Comparison of ENCODE assay signal across 9 cellular contexts in genomic region chr18:74652392-74652988, GRCh38. TPM values are rescaled to one million over a fixed set of nuclear protein-coding genes. Genes with fewer than 3 reads are reported as not detected.
DNase-seq lines count a peak whose midpoint lies in the region; ATAC-seq, FAIRE-seq and TF ChIP-seq lines count a peak whose summit lies in the region.
"Had no signal": no experiment of that assay in that cellular context is flagged by ENCODE, and none has a peak within 500 bp of the region (broad histone marks: within the 10 kb centered on the region; RNA-seq: fewer than 3 reads in every experiment).

No MANE protein-coding gene starts in this region.

- no peak for FAIRE-seq in GM12891 (lab: Jason Lieb, UNC)

- ATAC-seq in HG03175 (IDR thresholded peaks at IDR 0.05; ENCODE audit: unreplicated experiment): peak; percentile 67

- TF ChIP-seq POLR2A in GM12891 (IDR thresholded peaks at IDR 0.05; ENCODE audit: low read depth, low read length): no peak

- peaks cover 22% of the 10 kb centered on the region for H3K4me1 Mint-ChIP-seq in mesothelial cell of epicardium

- TF ChIP-seq CTCF in mesothelial cell of epicardium (IDR thresholded peaks at IDR 0.05; ENCODE audit: unreplicated experiment): peak; percentile 72

- no peaks in the 10 kb centered on the region for H3K9me3 Mint-ChIP-seq in mesothelial cell of epicardium
- H3K9me3 Mint-ChIP-seq: CD8-positive, alpha-beta memory T cell had no signal

- H3K36me3 Mint-ChIP-seq in mesothelial cell of epicardium: peaks cover 8% of the 10 kb centered on the region

- H3K27ac Mint-ChIP-seq in mesothelial cell of epicardium: peak overlapping the region; percentile 11
- H3K27ac Mint-ChIP-seq: CD8-positive, alpha-beta memory T cell had no signal

- H3K27me3 Mint-ChIP-seq in mesothelial cell of epicardium (ENCODE audit: low read depth): no peaks in the 10 kb centered on the region
- H3K27me3 Mint-ChIP-seq: CD8-positive, alpha-beta memory T cell had no signal

- no peak overlapping the region for H3K4me3 Mint-ChIP-seq in mesothelial cell of epicardium
- H3K4me3 Mint-ChIP-seq: CD8-positive, alpha-beta memory T cell had no signal

- DNase-seq in NCI-H187 treated with DMSO at 0.1 percent for 48 hours (lab: John Stamatoyannopoulos, UW) (peak; percentile 7), NCI-H187 (lab: John Stamatoyannopoulos, UW) (no peak), NCI-H526 treated with DMSO at 0.1 percent for 48 hours (lab: John Stamatoyannopoulos, UW) (peak; percentile 62), cerebellum (ENCODE audit: low spot score) (peak; percentile 24), mesothelial cell of epicardium (ENCODE audit: low spot score in 2 of 2, unreplicated experiment in 2 of 2) (no peak), GM12891 (ENCODE audit: insufficient read length, low spot score) (no peak)
- DNase-seq in activated CD4-positive, alpha-beta T cell treated with anti-CD3 and anti-CD28 coated beads for 4 hours: no peak

TF ChIP-seq in GM12891, 5 proteins besides CTCF, POLR2A, EP300 and RAD21:
- TF ChIP-seq PAX5 (IDR thresholded peaks at IDR 0.05; ENCODE audit: insufficient read depth, low read length, severe bottlenecking) (no peak), POU2F2 (IDR thresholded peaks at IDR 0.05; ENCODE audit: low read depth, low read length) (no peak), SPI1 (IDR thresholded peaks at IDR 0.05; ENCODE audit: low read depth, low read length) (no peak), TAF1 (IDR thresholded peaks at IDR 0.05; ENCODE audit: low read depth, low read length) (no peak), POLR2AphosphoS5 (IDR thresholded peaks at IDR 0.05; ENCODE audit: low read depth, low read length) (no peak)

RNA-seq across cellular contexts. Expression of gene ZNF407, which starts 54.8 kb away (rescaled TPM):
- total RNA-seq in cerebellum (32.0 TPM), mesothelial cell of epicardium (22.1 to 24.9 TPM (median 23.1 TPM) in 3 replicates)
- 2.6 TPM for polyA plus RNA-seq in GM12891 (2012; ENCODE audit: low read depth, missing spikeins)

Comparison
In these comparisons a context has a peak if more than half of its experiments do, and no peak if none do; other contexts are left out.
1. DNase-seq: peak in NCI-H187 treated with DMSO at 0.1 percent for 48 hours (single experiment), NCI-H526 treated with DMSO at 0.1 percent for 48 hours (single experiment) and cerebellum (single experiment); none in NCI-H187 (0 of 2), mesothelial cell of epicardium (0 of 2), GM12891 (single experiment) and activated CD4-positive, alpha-beta T cell treated with anti-CD3 and anti-CD28 coated beads for 4 hours (0 of 2).